Comparison of ENCODE assay signal across 8 cellular contexts in the genomic region with DNA sequence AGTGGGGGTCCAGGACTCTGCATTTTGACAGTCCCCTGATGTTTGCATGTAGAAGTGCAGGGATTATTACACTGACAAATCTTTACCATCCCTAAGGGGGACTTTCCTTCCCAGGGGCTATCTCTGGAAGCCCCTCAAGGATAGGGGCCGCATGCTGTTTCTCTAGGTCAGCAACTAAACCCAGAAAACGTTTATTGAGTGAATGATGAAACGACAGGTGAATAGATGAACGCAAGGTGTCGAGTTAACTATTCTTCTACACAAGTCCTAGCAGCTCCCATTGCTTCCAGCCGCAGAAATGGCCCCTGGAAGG. TPM values are rescaled to one million over a fixed set of nuclear protein-coding genes. Genes with fewer than 3 reads are reported as not detected.
A peak's percentile ranks its signal among the peaks of the same experiment; 100 is the strongest.
DNase-seq lines count a peak whose midpoint lies in the region; ATAC-seq lines count a peak whose summit lies in the region.

No MANE protein-coding gene starts in this region.

- DNase-seq in T-helper 1 cell, result no peak
- DNase-seq in immature natural killer cell, result no peak
- no peak for DNase-seq in HT-29 (ENCODE audit: low spot score)
- DNase-seq in NCI-H1105 (lab: John Stamatoyannopoulos, UW), result no peak

- H3K9me3 ChIP-seq in stomach smooth muscle (ENCODE audit: control insufficient read depth in 2 of 2, low read length in 2 of 2), result no peaks in the 10 kb centered on the region

- H3K4me1 Mint-ChIP-seq in T-helper 1 cell treated with Interleukin-12 subunit alpha and Interleukin-12 subunit beta and Interleukin-4 antibody, amounts not matched to agents 30 μg/mL and 1 μg/mL, for 36 hours (ENCODE audit: low read depth), result peaks cover 9% of the 10 kb centered on the region
- H3K4me1 Mint-ChIP-seq in activated T-helper 17 cell treated with anti-CD3 and anti-CD28 coated beads, Interleukin-2, amount 50 U/mL, for 72 hours, result peaks cover 5% of the 10 kb centered on the region
- H3K4me1 Mint-ChIP-seq in immature natural killer cell, result peaks cover 18 to 29% of the 10 kb centered on the region in 2 donors

- no peak for ATAC-seq in activated T-helper 17 cell treated with anti-CD3 and anti-CD28 coated beads, Interleukin-2, amount 50 U/mL, for 72 hours (replicated peaks)
- no peak for ATAC-seq in HG02642 (IDR thresholded peaks at IDR 0.05; ENCODE audit: poor library complexity, unreplicated experiment)

- peak overlapping the region; percentile 88 to 91 for H3K4me3 ChIP-seq in stomach smooth muscle (ENCODE audit: low read length in 2 of 2)

- peaks cover 7% of the 10 kb centered on the region for H3K4me1 ChIP-seq in stomach smooth muscle (ENCODE audit: control insufficient read depth, insufficient read depth, low read length)

- H3K27ac Mint-ChIP-seq in T-helper 1 cell treated with Interleukin-12 subunit alpha and Interleukin-12 subunit beta and Interleukin-4 antibody, amounts not matched to agents 30 μg/mL and 1 μg/mL, for 36 hours, result peak overlapping the region; percentile 90
- peak overlapping the region; percentile 83 for H3K27ac Mint-ChIP-seq in activated T-helper 17 cell treated with anti-CD3 and anti-CD28 coated beads, Interleukin-2, amount 50 U/mL, for 72 hours
- peak overlapping the region; percentile 75 to 92 (median 86) for H3K27ac Mint-ChIP-seq in immature natural killer cell

- H3K36me3 ChIP-seq in stomach smooth muscle (ENCODE audit: control insufficient read depth in 2 of 2, insufficient read depth in 2 of 2, low read length in 2 of 2), result peaks cover 0 to 2% of the 10 kb centered on the region in 2 donors

- H3K36me3 Mint-ChIP-seq in T-helper 1 cell treated with Interleukin-12 subunit alpha and Interleukin-12 subunit beta and Interleukin-4 antibody, amounts not matched to agents 30 μg/mL and 1 μg/mL, for 36 hours (ENCODE audit: low read depth), result peaks cover 4% of the 10 kb centered on the region
- peaks cover 12% of the 10 kb centered on the region for H3K36me3 Mint-ChIP-seq in activated T-helper 17 cell treated with anti-CD3 and anti-CD28 coated beads, Interleukin-2, amount 50 U/mL, for 72 hours (ENCODE audit: low read depth)
- H3K36me3 Mint-ChIP-seq in immature natural killer cell, result peaks cover 0 to 7% (median 5%) of the 10 kb centered on the region in 3 donors

- no peaks in the 10 kb centered on the region for H3K27me3 ChIP-seq in stomach smooth muscle (ENCODE audit: control insufficient read depth in 1 of 2, insufficient read depth in 2 of 2, low read length in 2 of 2)

- H3K9ac ChIP-seq in stomach smooth muscle (ENCODE audit: low read length in 2 of 2), result no peak overlapping the region

- peak overlapping the region; percentile 67 for H3K27ac ChIP-seq in stomach smooth muscle (ENCODE audit: low read length)

- H3K4me3 Mint-ChIP-seq in T-helper 1 cell treated with Interleukin-12 subunit alpha and Interleukin-12 subunit beta and Interleukin-4 antibody, amounts not matched to agents 30 μg/mL and 1 μg/mL, for 36 hours, result peak overlapping the region; percentile 95
- H3K4me3 Mint-ChIP-seq in activated T-helper 17 cell treated with anti-CD3 and anti-CD28 coated beads, Interleukin-2, amount 50 U/mL, for 72 hours, result peak overlapping the region; percentile 86
- H3K4me3 Mint-ChIP-seq in immature natural killer cell, result peak overlapping the region; percentile 92 to 97 (median 95)

- H3K9me3 Mint-ChIP-seq in T-helper 1 cell treated with Interleukin-12 subunit alpha and Interleukin-12 subunit beta and Interleukin-4 antibody, amounts not matched to agents 30 μg/mL and 1 μg/mL, for 36 hours, result no peaks in the 10 kb centered on the region
- H3K9me3 Mint-ChIP-seq in activated T-helper 17 cell treated with anti-CD3 and anti-CD28 coated beads, Interleukin-2, amount 50 U/mL, for 72 hours, result no peaks in the 10 kb centered on the region
- H3K9me3 Mint-ChIP-seq in immature natural killer cell, result no peaks in the 10 kb centered on the region

- H3K27me3 Mint-ChIP-seq in T-helper 1 cell treated with Interleukin-12 subunit alpha and Interleukin-12 subunit beta and Interleukin-4 antibody, amounts not matched to agents 30 μg/mL and 1 μg/mL, for 36 hours (ENCODE audit: low read depth), result peaks cover 9% of the 10 kb centered on the region
- H3K27me3 Mint-ChIP-seq in activated T-helper 17 cell treated with anti-CD3 and anti-CD28 coated beads, Interleukin-2, amount 50 U/mL, for 72 hours, result no peaks in the 10 kb centered on the region
- peaks cover 5 to 13% (median 7%) of the 10 kb centered on the region in 3 donors for H3K27me3 Mint-ChIP-seq in immature natural killer cell (ENCODE audit: low read depth in 3 of 3)

RNA-seq across cellular contexts. Expression of gene HSD17B4, which starts 0.3 kb away (rescaled TPM):
- 10 to 100 TPM; 41.4 to 61.8 TPM for total RNA-seq in activated T-helper 17 cell treated with anti-CD3 and anti-CD28 coated beads, Interleukin-2, amount 50 U/mL, for 72 hours
- polyA plus RNA-seq in immature natural killer cell, result 100 to 1,000 TPM in 1 of 3 donors, 10 to 100 TPM in 2; 52.6 to 108 (median 57.1) TPM
- 156 and 167 TPM in 2 replicates for total RNA-seq in HT-29 (2014; rRNA removed; shearing (Covaris generic))
